1 cellular context compared by ENCODE assay signal in genomic region chr18:66668706-66669105, GRCh38.
TF ChIP-seq lines count a peak whose summit lies in the region.

No MANE protein-coding gene starts in this region.

TF ChIP-seq in GM23338, 12 proteins besides CTCF, POLR2A, EP300 and RAD21 (continued from another document):
- TF ChIP-seq POLR2AphosphoS5 (IDR thresholded peaks at IDR 0.05; ENCODE audit: low read depth) = no peak
- TF ChIP-seq ZNF331 (CRISPR knock-in tag; IDR thresholded peaks at IDR 0.05; ENCODE audit: low read depth) = no peak
- no peak for TF ChIP-seq NANOG (IDR thresholded peaks at IDR 0.05; ENCODE audit: borderline replicate concordance)
- TF ChIP-seq ZNF114 (CRISPR knock-in tag; IDR thresholded peaks at IDR 0.05) = no peak
- TF ChIP-seq, protein P1, sequence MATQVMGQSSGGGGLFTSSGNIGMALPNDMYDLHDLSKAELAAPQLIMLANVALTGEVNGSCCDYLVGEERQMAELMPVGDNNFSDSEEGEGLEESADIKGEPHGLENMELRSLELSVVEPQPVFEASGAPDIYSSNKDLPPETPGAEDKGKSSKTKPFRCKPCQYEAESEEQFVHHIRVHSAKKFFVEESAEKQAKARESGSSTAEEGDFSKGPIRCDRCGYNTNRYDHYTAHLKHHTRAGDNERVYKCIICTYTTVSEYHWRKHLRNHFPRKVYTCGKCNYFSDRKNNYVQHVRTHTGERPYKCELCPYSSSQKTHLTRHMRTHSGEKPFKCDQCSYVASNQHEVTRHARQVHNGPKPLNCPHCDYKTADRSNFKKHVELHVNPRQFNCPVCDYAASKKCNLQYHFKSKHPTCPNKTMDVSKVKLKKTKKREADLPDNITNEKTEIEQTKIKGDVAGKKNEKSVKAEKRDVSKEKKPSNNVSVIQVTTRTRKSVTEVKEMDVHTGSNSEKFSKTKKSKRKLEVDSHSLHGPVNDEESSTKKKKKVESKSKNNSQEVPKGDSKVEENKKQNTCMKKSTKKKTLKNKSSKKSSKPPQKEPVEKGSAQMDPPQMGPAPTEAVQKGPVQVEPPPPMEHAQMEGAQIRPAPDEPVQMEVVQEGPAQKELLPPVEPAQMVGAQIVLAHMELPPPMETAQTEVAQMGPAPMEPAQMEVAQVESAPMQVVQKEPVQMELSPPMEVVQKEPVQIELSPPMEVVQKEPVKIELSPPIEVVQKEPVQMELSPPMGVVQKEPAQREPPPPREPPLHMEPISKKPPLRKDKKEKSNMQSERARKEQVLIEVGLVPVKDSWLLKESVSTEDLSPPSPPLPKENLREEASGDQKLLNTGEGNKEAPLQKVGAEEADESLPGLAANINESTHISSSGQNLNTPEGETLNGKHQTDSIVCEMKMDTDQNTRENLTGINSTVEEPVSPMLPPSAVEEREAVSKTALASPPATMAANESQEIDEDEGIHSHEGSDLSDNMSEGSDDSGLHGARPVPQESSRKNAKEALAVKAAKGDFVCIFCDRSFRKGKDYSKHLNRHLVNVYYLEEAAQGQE (IDR thresholded peaks at IDR 0.05; ENCODE audit: unreplicated experiment) = no peak
- TF ChIP-seq EZH2 (IDR thresholded peaks at IDR 0.05; ENCODE audit: low read depth, unreplicated experiment) = no peak
- TF ChIP-seq STAT1 (IDR thresholded peaks at IDR 0.05; ENCODE audit: unreplicated experiment) = no peak
